Comparison of ENCODE assay signal across 8 cellular contexts in the genomic region with DNA sequence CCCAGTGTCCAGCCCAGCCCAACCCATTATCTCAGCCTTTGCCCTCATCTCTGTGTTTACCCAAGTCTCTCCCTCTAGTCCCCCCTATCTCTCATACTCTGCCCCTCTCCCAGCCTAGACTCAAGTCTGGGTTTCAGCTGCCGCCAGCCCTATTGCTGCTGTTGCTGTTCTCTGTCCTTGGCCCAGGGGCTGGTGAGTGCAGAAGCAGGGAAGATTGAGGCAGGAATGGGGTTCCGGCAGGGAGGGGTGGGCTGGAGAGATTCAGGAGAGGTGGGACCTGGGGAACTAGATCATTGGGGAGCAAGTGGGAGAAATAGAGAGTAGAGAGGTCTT. TPM values are rescaled to one million over a fixed set of nuclear protein-coding genes. Genes with fewer than 3 reads are reported as not detected.
DNase-seq lines count a peak whose midpoint lies in the region; TF ChIP-seq lines count a peak whose summit lies in the region.

No MANE protein-coding gene starts in this region.

- TF ChIP-seq CTCF in BJ (IDR thresholded peaks at IDR 0.05; ENCODE audit: insufficient read depth, low read depth, low read length) (no peak), MM.1S (IDR thresholded peaks at IDR 0.05; ENCODE audit: low read length) (no peak), neural crest cell (conservative IDR thresholded peaks at IDR 0.05) (no peak), GM10248 (IDR thresholded peaks at IDR 0.05; ENCODE audit: control extremely low read depth, extremely low read depth, low read depth, missing control alignments) (no peak)

- H3F3A ChIP-seq in MM.1S (ENCODE audit: insufficient read depth, low read length), result peaks cover 10% of the 10 kb centered on the region

- no peaks in the 10 kb centered on the region for H3K27me3 ChIP-seq in BJ (ENCODE audit: control insufficient read depth, insufficient read depth, low read length)
- no peaks in the 10 kb centered on the region for H3K27me3 ChIP-seq in MM.1S (replicated peaks; ENCODE audit: insufficient read depth, low read length)

- no peaks in the 10 kb centered on the region for H4K20me1 ChIP-seq in MM.1S (ENCODE audit: insufficient read depth, low read length)

- H3K9me3 Mint-ChIP-seq in dendritic cell treated with granulocyte-macrophage colony-stimulating factor and Interleukin-4, amounts not matched to agents 40 ng/mL and 50 ng/mL, for 4 days, result no peaks in the 10 kb centered on the region
- no peaks in the 10 kb centered on the region for H3K9me3 Mint-ChIP-seq in neural crest cell

- H3K79me2 ChIP-seq in MM.1S (ENCODE audit: low read length), result 0 out of 2 replicates have a peak, but pooled peaks cover 3% of the 10 kb centered on the region

- peaks cover 30% of the 10 kb centered on the region for H3K4me1 ChIP-seq in MM.1S (ENCODE audit: low read length)

- H3K36me3 Mint-ChIP-seq in dendritic cell treated with granulocyte-macrophage colony-stimulating factor and Interleukin-4, amounts not matched to agents 40 ng/mL and 50 ng/mL, for 4 days (ENCODE audit: low read depth), result peaks cover 7% of the 10 kb centered on the region
- no peaks in the 10 kb centered on the region for H3K36me3 Mint-ChIP-seq in neural crest cell (ENCODE audit: low read depth)

- H3K27me3 Mint-ChIP-seq in dendritic cell treated with granulocyte-macrophage colony-stimulating factor and Interleukin-4, amounts not matched to agents 40 ng/mL and 50 ng/mL, for 4 days, result peaks cover 59% of the 10 kb centered on the region
- no peaks in the 10 kb centered on the region for H3K27me3 Mint-ChIP-seq in neural crest cell (ENCODE audit: low read depth)

- DNase-seq in BJ (ENCODE audit: low read depth) (no peak), MM.1S (no peak), neural crest cell (ENCODE audit: low read depth, low spot score) (no peak), NCI-H1092 (lab: John Stamatoyannopoulos, UW) (no peak), posterior vena cava (ENCODE audit: low spot score) (no peak), GM10248 (ENCODE audit: extremely low spot score) (no peak), NCI-H226 (no peak)

- no peaks in the 10 kb centered on the region for H3K36me3 ChIP-seq in BJ (ENCODE audit: control insufficient read depth, insufficient read depth, low read length)
- H3K36me3 ChIP-seq in MM.1S (replicated peaks; ENCODE audit: insufficient read depth, low read length), result no peaks in the 10 kb centered on the region

- no peaks in the 10 kb centered on the region for H3K9me2 ChIP-seq in MM.1S (replicated peaks; ENCODE audit: insufficient read depth, low read length)

- no peaks in the 10 kb centered on the region for H3K9me3 ChIP-seq in MM.1S (replicated peaks; ENCODE audit: insufficient read depth, low read length)

- H3K4me3 Mint-ChIP-seq in dendritic cell treated with granulocyte-macrophage colony-stimulating factor and Interleukin-4, amounts not matched to agents 40 ng/mL and 50 ng/mL, for 4 days, result peak overlapping the region; percentile 78
- H3K4me3 Mint-ChIP-seq in neural crest cell, result peak overlapping the region; percentile 89

- H3K4me3 ChIP-seq in BJ (ENCODE audit: low read depth, low read length), result peak overlapping the region; percentile 64
- peak overlapping the region; percentile 94 for H3K4me3 ChIP-seq in MM.1S (ENCODE audit: low read length)

- no peak overlapping the region for H3K27ac ChIP-seq in MM.1S (ENCODE audit: low read length)

- CTCF ChIA-PET in BJ (lab: Yijun Ruan, JAX), result interaction anchor here (0.7 to 5.8 kb wide), 3 partner anchors 26 to 52 kb away, joined by 3 to 83 read pairs (median 3); no protein-coding TSS in a partner anchor
- CTCF ChIA-PET in GM10248 (lab: Yijun Ruan, JAX), result interaction anchor here (1.3 to 1.7 kb wide), 2 partner anchors 18 to 62 kb away, joined by 3 to 5 read pairs; a partner anchor contains a TSS

- H3K4me2 ChIP-seq in MM.1S (ENCODE audit: low read depth, low read length), result peak overlapping the region; percentile 94

- intact Hi-C loops in dendritic cell treated with granulocyte-macrophage colony-stimulating factor and Interleukin-4, amounts not matched to agents 40 ng/mL and 50 ng/mL, for 4 days (cut with micrococcal nuclease), result loop anchor here (2.0 kb wide), 1 partner anchor 15 kb away; no protein-coding TSS in a partner anchor
- intact Hi-C loops in posterior vena cava (cut with DNase I), result loop anchor here in 1 of 2 donors (5.0 kb wide), 1 partner anchor 37 kb away; a partner anchor contains a TSS

- peak overlapping the region; percentile 74 for H3K9ac ChIP-seq in MM.1S (ENCODE audit: low read length)

- peak overlapping the region; percentile 67 for H3K27ac Mint-ChIP-seq in dendritic cell treated with granulocyte-macrophage colony-stimulating factor and Interleukin-4, amounts not matched to agents 40 ng/mL and 50 ng/mL, for 4 days
- peak overlapping the region; percentile 89 for H3K27ac Mint-ChIP-seq in neural crest cell (ENCODE audit: unreplicated experiment)

- POLR2A ChIA-PET in BJ (lab: Charles Lee), result no interaction called here
- POLR2A ChIA-PET in GM10248 (lab: Yijun Ruan, JAX), result no interaction called here

- H2AFZ ChIP-seq in MM.1S (ENCODE audit: low read length), result peak overlapping the region; percentile 78

- H3K4me1 Mint-ChIP-seq in dendritic cell treated with granulocyte-macrophage colony-stimulating factor and Interleukin-4, amounts not matched to agents 40 ng/mL and 50 ng/mL, for 4 days (ENCODE audit: low read depth), result peaks cover 78% of the 10 kb centered on the region
- peaks cover 54% of the 10 kb centered on the region for H3K4me1 Mint-ChIP-seq in neural crest cell

RNA-seq across cellular contexts. Expression of a gene that starts 0.7 kb away (rescaled TPM):
- 3.4 and 5.6 TPM in 2 replicates for polyA plus RNA-seq in BJ (2011; rRNA removed)
- 3.4 and 3.6 TPM in 2 replicates for polyA minus RNA-seq in BJ (2011; rRNA and poly(A)+ RNA removed)
- total RNA-seq in neural crest cell, result 23.9 and 26.5 TPM in 2 replicates
- total RNA-seq in posterior vena cava, result 10 to 100 TPM; 16.1 to 18.5 TPM

RNA-seq across cellular contexts. Expression of a gene that starts 1.2 kb away (rescaled TPM):
- not detected in 2 replicates for polyA plus RNA-seq in BJ (2011; rRNA removed)
- polyA minus RNA-seq in BJ (2011; rRNA and poly(A)+ RNA removed), result not detected in 2 replicates
- total RNA-seq in neural crest cell (0.19 and 0.43 TPM in 2 replicates), posterior vena cava (not detected)

RNA-seq across cellular contexts. Expression of a gene that starts 14.9 kb away (rescaled TPM):
- polyA plus RNA-seq in BJ (2011; rRNA removed), result 20.9 and 30.0 TPM in 2 replicates
- polyA minus RNA-seq in BJ (2011; rRNA and poly(A)+ RNA removed), result 3.6 and 3.9 TPM in 2 replicates
- total RNA-seq in neural crest cell (54.1 and 60.1 TPM in 2 replicates), posterior vena cava (10 to 100 TPM; 20.0 to 26.8 TPM)

RNA-seq across cellular contexts. Expression of a gene that starts 17.7 kb away (rescaled TPM):
- 0.50 and 0.85 TPM in 2 replicates for polyA plus RNA-seq in BJ (2011; rRNA removed)
- 0.31 and 0.62 TPM in 2 replicates for polyA minus RNA-seq in BJ (2011; rRNA and poly(A)+ RNA removed)
- total RNA-seq in neural crest cell (1.4 TPM in 2 replicates), posterior vena cava (1 to 10 TPM in 1 of 2 donors, under 1 TPM in 1; 0.76 to 3.1 TPM)

RNA-seq across cellular contexts. Expression of a gene that starts 38.3 kb away (rescaled TPM):
- 30.1 and 33.4 TPM in 2 replicates for polyA plus RNA-seq in BJ (2011; rRNA removed)
- 31.7 and 38.1 TPM in 2 replicates for polyA minus RNA-seq in BJ (2011; rRNA and poly(A)+ RNA removed)
- 26.9 and 27.6 TPM in 2 replicates for total RNA-seq in neural crest cell
- total RNA-seq in posterior vena cava, result 10 to 100 TPM; 27.4 to 47.1 TPM
